ENCODE assay signal across 1 cellular context in genomic region chr21:44930543-44930981, GRCh38.
TF ChIP-seq lines count a peak whose summit lies in the region.

No MANE protein-coding gene starts in this region.

TF ChIP-seq in HepG2, 621 proteins besides CTCF, POLR2A, EP300 and RAD21:
- TF ChIP-seq DBP (CRISPR knock-in tag; IDR thresholded peaks at IDR 0.05; ENCODE audit: not compliant biosample characterization) (no peak), EED (CRISPR knock-in tag; IDR thresholded peaks at IDR 0.05) (no peak), ZSCAN25 (CRISPR knock-in tag; IDR thresholded peaks at IDR 0.05) (peak; percentile 89)
